16 cellular contexts compared by ENCODE assay signal in genomic region chr6:113526553-113526952, GRCh38.
DNase-seq lines count a peak whose midpoint lies in the region; ATAC-seq and TF ChIP-seq lines count a peak whose summit lies in the region.
"Had no signal": no experiment of that assay in that cellular context is flagged by ENCODE, and none has a peak within 500 bp of the region (broad histone marks: within the 10 kb centered on the region; RNA-seq: fewer than 3 reads in every experiment).

No MANE protein-coding gene starts in this region.

- H3K79me2 ChIP-seq in trophoblast cell (ENCODE audit: control insufficient read depth, insufficient read depth, low read length, poor library complexity) = no peaks in the 10 kb centered on the region

- no peak overlapping the region for H3K27ac ChIP-seq in RWPE1
- H3K27ac ChIP-seq in epithelial cell of prostate = peak overlapping the region; percentile 62
- no peak overlapping the region for H3K27ac ChIP-seq in trophoblast cell (ENCODE audit: low read depth, low read length)

- H3K18ac ChIP-seq in trophoblast cell (ENCODE audit: low read length) = no peak overlapping the region

- no peaks in the 10 kb centered on the region for H3K36me3 ChIP-seq in trophoblast cell (ENCODE audit: control insufficient read depth in 1 of 2, insufficient read depth in 2 of 2, low read length in 2 of 2)

- no peak overlapping the region for H4K12ac ChIP-seq in trophoblast cell (ENCODE audit: low read depth, low read length)

- no peak overlapping the region for H2BK12ac ChIP-seq in trophoblast cell (ENCODE audit: low read length)

- H2BK5ac ChIP-seq in trophoblast cell (ENCODE audit: low read depth, low read length, poor library complexity) = peak overlapping the region; percentile 68

- H2AFZ ChIP-seq in trophoblast cell (ENCODE audit: insufficient read depth, low read length, poor library complexity) = no peak overlapping the region

- H4K8ac ChIP-seq in trophoblast cell (ENCODE audit: low read depth, low read length) = no peak overlapping the region

- H4K91ac ChIP-seq in trophoblast cell (ENCODE audit: low read depth, low read length) = no peak overlapping the region

- H3K23ac ChIP-seq in trophoblast cell (ENCODE audit: low read length) = no peak overlapping the region

- H3K4me3 ChIP-seq in trophoblast cell (ENCODE audit: low read depth, low read length) = no peak overlapping the region

- H3K14ac ChIP-seq in trophoblast cell (ENCODE audit: low read length) = no peak overlapping the region

- no peak overlapping the region for H3K4me2 ChIP-seq in trophoblast cell (ENCODE audit: low read length)

- H3K9ac ChIP-seq in trophoblast cell (ENCODE audit: low read length) = no peak overlapping the region

- CTCF ChIA-PET in RWPE1 (lab: Yijun Ruan, JAX) = no interaction called here

- POLR2A ChIA-PET in RWPE1 (lab: Yijun Ruan, JAX; ENCODE audit: low non-redundant PET) = no interaction called here

- no peaks in the 10 kb centered on the region for H3K27me3 ChIP-seq in trophoblast cell (ENCODE audit: insufficient read depth, low read length)

- no peak overlapping the region for H2AK5ac ChIP-seq in trophoblast cell (ENCODE audit: low read length)

- no peaks in the 10 kb centered on the region for H3K9me3 ChIP-seq in trophoblast cell (ENCODE audit: insufficient read depth, low read depth, low read length)

- no CpG with 5 or more reads among the region's 1 CpG for WGBS in trophoblast cell (ENCODE audit: extremely low coverage, insufficient coverage, insufficient read length)

- TF ChIP-seq CTCF in RWPE1 (conservative IDR thresholded peaks at IDR 0.05; ENCODE audit: low read depth) = no peak

- no peak overlapping the region for H2BK120ac ChIP-seq in trophoblast cell (ENCODE audit: insufficient read depth, low read length, poor library complexity)

- DNase-seq in HPDE6-E6E7 (ENCODE audit: extremely low spot score) = peak; percentile 38
- DNase-seq in RWPE1 (ENCODE audit: low spot score) = peak; percentile 29
- peak; percentile 90 for DNase-seq in epithelial cell of prostate (ENCODE audit: low read depth, low spot score)
- DNase-seq in trophoblast cell = no peak
- no peak for DNase-seq in posterior cingulate gyrus
- no peak for DNase-seq in activated CD4-positive, CD25-positive, alpha-beta regulatory T cell treated with anti-CD3 and anti-CD28 coated beads, Interleukin-2, amount 50 U/mL, for 72 hours
- DNase-seq: CD4-positive, alpha-beta memory T cell; HFFc6; NCI-H1105 treated with DMSO at 0.1 percent for 48 hours; NCI-H1694; NCI-H2081 treated with DMSO at 0.1 percent for 48 hours; NCI-H510A; NCI-H748 treated with DMSO at 0.1 percent for 48 hours; RPMI8226 had no signal

- H3K4ac ChIP-seq in trophoblast cell (ENCODE audit: low read depth, low read length) = no peak overlapping the region

- peaks cover 2% of the 10 kb centered on the region for H3K79me1 ChIP-seq in trophoblast cell (ENCODE audit: low read length)

- intact Hi-C loops in posterior cingulate gyrus (cut with DNase I) = no loop called here

- no peaks in the 10 kb centered on the region for H3K4me1 ChIP-seq in trophoblast cell (ENCODE audit: control insufficient read depth in 1 of 2, insufficient read depth in 2 of 2, low read length in 2 of 2)

- ATAC-seq in GM18861 (IDR thresholded peaks at IDR 0.05; ENCODE audit: unreplicated experiment) (no peak), GM21825 (IDR thresholded peaks at IDR 0.05; ENCODE audit: unreplicated experiment) (no peak)

Comparison
In these comparisons a context has a peak if more than half of its experiments do, and no peak if none do; other contexts are left out.
1. DNase-seq: peak in HPDE6-E6E7 (single experiment), RWPE1 (single experiment) and epithelial cell of prostate (single experiment); none in trophoblast cell (0 of 2), posterior cingulate gyrus (0 of 10) and activated CD4-positive, CD25-positive, alpha-beta regulatory T cell treated with anti-CD3 and anti-CD28 coated beads, Interleukin-2, amount 50 U/mL, for 72 hours (single experiment).